In genomic region chr7:67760971-67761370, GRCh38 we compare ENCODE assay signal across 16 cellular contexts.
DNase-seq lines count a peak whose midpoint lies in the region; ATAC-seq and TF ChIP-seq lines count a peak whose summit lies in the region.
"Had no signal": no experiment of that assay in that cellular context is flagged by ENCODE, and none has a peak within 500 bp of the region (broad histone marks: within the 10 kb centered on the region; RNA-seq: fewer than 3 reads in every experiment).

No MANE protein-coding gene starts in this region.

- DNase-seq in A172 (ENCODE audit: low spot score) = peak; percentile 84
- DNase-seq in NCI-H226 = peak; percentile 80
- DNase-seq in T1000 (lab: John Stamatoyannopoulos, UW) = peak; percentile 6
- no peak for DNase-seq in nephron progenitor cell
- DNase-seq in activated naive CD4-positive, alpha-beta T cell (lab: John Stamatoyannopoulos, UW) = no peak
- no peak for DNase-seq in midbrain (lab: John Stamatoyannopoulos, UW)
- DNase-seq in coronary artery (ENCODE audit: low spot score) = no peak
- DNase-seq: CD8-positive, alpha-beta T cell; COR-L47; GOT3; H9 had no signal

- ATAC-seq in HG03045 (IDR thresholded peaks at IDR 0.05; ENCODE audit: unreplicated experiment) = no peak
- ATAC-seq: CD8-positive, alpha-beta T cell had no signal

- no peak for TF ChIP-seq CTCF in nephron progenitor cell (IDR thresholded peaks at IDR 0.05)
- no peak for TF ChIP-seq CTCF in coronary artery (IDR thresholded peaks at IDR 0.05)

- H3K9me3 Mint-ChIP-seq in nephron progenitor cell = peaks cover 4% of the 10 kb centered on the region
- H3K9me3 Mint-ChIP-seq: H9 had no signal

- H3K4me3 Mint-ChIP-seq in nephron progenitor cell = no peak overlapping the region
- H3K4me3 Mint-ChIP-seq: B cell; CD8-positive, alpha-beta T cell; H9 had no signal

- H3K27me3 Mint-ChIP-seq in nephron progenitor cell (ENCODE audit: low read depth, poor library complexity) = no peaks in the 10 kb centered on the region
- H3K27me3 Mint-ChIP-seq: B cell had no signal

- H3K36me3 Mint-ChIP-seq in nephron progenitor cell (ENCODE audit: low read depth) = no peaks in the 10 kb centered on the region
- H3K36me3 Mint-ChIP-seq: CD8-positive, alpha-beta T cell had no signal

- no peak overlapping the region for H3K27ac ChIP-seq in coronary artery
- H3K27ac ChIP-seq: 22Rv1; BLaER1 treated with 17β-estradiol and CSF1 and Interleukin-3, amounts not matched to agents 10 nM and 100 nM; HL-60 had no signal

- H3K4me1 Mint-ChIP-seq in nephron progenitor cell = no peaks in the 10 kb centered on the region
- H3K4me1 Mint-ChIP-seq: B cell had no signal

- H3K4me3 ChIP-seq in coronary artery = no peak overlapping the region
- H3K4me3 ChIP-seq: BLaER1 treated with 17β-estradiol and CSF1 and Interleukin-3, amounts not matched to agents 10 nM and 100 nM had no signal

- peak overlapping the region; percentile 83 for H3K27ac Mint-ChIP-seq in nephron progenitor cell
- H3K27ac Mint-ChIP-seq: B cell; CD8-positive, alpha-beta T cell; H9 had no signal

Comparison
In these comparisons a context has a peak if more than half of its experiments do, and no peak if none do; other contexts are left out.
1. DNase-seq: peak in A172 (single experiment), NCI-H226 (single experiment) and T1000 (single experiment); none in nephron progenitor cell (single experiment), activated naive CD4-positive, alpha-beta T cell (0 of 4), midbrain (single experiment) and coronary artery (single experiment).